ENCODE assay signal across 18 cellular contexts in the genomic region with DNA sequence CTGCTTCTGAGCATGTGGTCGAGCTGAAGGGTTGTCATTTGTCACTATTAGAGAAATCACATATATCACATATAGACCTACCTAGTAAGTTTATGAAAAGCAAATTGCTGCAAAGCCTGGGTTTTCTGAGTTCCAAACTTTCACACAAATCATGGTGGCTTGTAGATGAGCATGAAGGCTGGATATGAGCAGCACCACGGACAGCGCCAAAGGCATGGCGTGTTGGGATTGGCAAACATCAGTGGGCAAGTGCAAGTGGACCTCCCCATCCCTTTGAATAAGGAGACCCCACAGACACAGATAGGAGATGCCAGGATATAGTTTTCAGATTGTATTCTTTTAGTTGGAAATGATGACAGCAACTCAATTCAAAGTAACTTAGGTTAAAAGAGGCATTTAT.
DNase-seq lines count a peak whose midpoint lies in the region; ATAC-seq, FAIRE-seq and TF ChIP-seq lines count a peak whose summit lies in the region.
"Had no signal": no experiment of that assay in that cellular context is flagged by ENCODE, and none has a peak within 500 bp of the region (broad histone marks: within the 10 kb centered on the region; RNA-seq: fewer than 3 reads in every experiment).

No MANE protein-coding gene starts in this region.

- TF ChIP-seq RAD21 in K562 (CRISPR knock-in tag; conservative IDR thresholded peaks at IDR 0.05 in 1 of 2, IDR thresholded peaks at IDR 0.05 in 1 of 2): no peak

- FAIRE-seq in K562 (lab: Jason Lieb, UNC): no peak
- FAIRE-seq: GM19239 had no signal

- H2BK15ac ChIP-seq in neuronal stem cell (ENCODE audit: low read length): no peak overlapping the region

- no peak overlapping the region for H3K23ac ChIP-seq in neuronal stem cell (ENCODE audit: low read depth, low read length, poor library complexity)

- no peaks in the 10 kb centered on the region for H3K9me3 Mint-ChIP-seq in activated naive CD8-positive, alpha-beta T cell treated with anti-CD3 and anti-CD28 coated beads, Interleukin-2, amount 10 ng/mL, durations not matched to agents 7 days and 5 days
- H3K9me3 Mint-ChIP-seq in activated naive CD8-positive, alpha-beta T cell treated with anti-CD3 and anti-CD28 coated beads for 36 hours: no peaks in the 10 kb centered on the region
- H3K9me3 Mint-ChIP-seq: brain; naive thymus-derived CD4-positive, alpha-beta T cell; T-helper 2 cell treated with Interferon-gamma antibody and Interleukin-4, amounts not matched to agents 5 μg/mL and 100 μg/mL, for 36 hours had no signal

- peak; percentile 44 for DNase-seq in activated naive CD8-positive, alpha-beta T cell treated with anti-CD3 and anti-CD28 coated beads, Interleukin-2, amount 10 ng/mL, durations not matched to agents 7 days and 5 days
- no peak for DNase-seq in activated naive CD8-positive, alpha-beta T cell treated with anti-CD3 and anti-CD28 coated beads for 36 hours
- DNase-seq in NB4 (ENCODE audit: low read depth) (peak; percentile 24), K562 (ENCODE audit: extremely low read depth in 1 of 4, low spot score in 3 of 4) (peak in 3 of 4 experiments; percentile 28 to 37 (median 30)), neuronal stem cell (ENCODE audit: low spot score) (peak; percentile 52), NCI-H146 treated with DMSO at 0.1 percent for 48 hours (lab: John Stamatoyannopoulos, UW; ENCODE audit: unreplicated experiment) (no peak), SKM-1 treated with dmso at 0.1 percent for 144 hours (lab: John Stamatoyannopoulos, UW; ENCODE audit: unreplicated experiment) (no peak)
- DNase-seq: activated effector memory CD4-positive, alpha-beta T cell treated with anti-CD3 and anti-CD28 coated beads, Interleukin-2, amount 50 U/mL, for 16 hours; GF-D8; lower lobe of right lung; NCI-H2107; NCI-H748 treated with DMSO at 0.1 percent for 48 hours; thyroid gland had no signal

- H3K9ac ChIP-seq in K562 (ENCODE audit: insufficient read depth in 1 of 2, low read depth in 2 of 2, low read length in 2 of 2) (no peak overlapping the region), neuronal stem cell (ENCODE audit: low read depth, low read length, poor library complexity) (no peak overlapping the region)

- WGBS in K562 (ENCODE audit: insufficient coverage, low coverage, missing lambda C conversion rate): 91% methylated on average over 4 of the region's 4 CpGs
- WGBS in neuronal stem cell (ENCODE audit: extremely low coverage in 2 of 2, insufficient read length in 2 of 2, insufficient replicate concordance in 1 of 2), 2 donors: no CpG with 5 or more reads among the region's 4 CpGs

- CTCF ChIA-PET in K562 (lab: Yijun Ruan, JAX; ENCODE audit: low intra/inter-chr PET ratio): no interaction called here

- H4K91ac ChIP-seq in neuronal stem cell (ENCODE audit: low read depth, low read length, poor library complexity): no peak overlapping the region

- no peak for ATAC-seq in activated naive CD8-positive, alpha-beta T cell treated with anti-CD3 and anti-CD28 coated beads, Interleukin-2, amount 10 ng/mL, durations not matched to agents 7 days and 5 days (ENCODE audit: low read depth)
- no peak for ATAC-seq in K562
- no peak for ATAC-seq in HG03280 (IDR thresholded peaks at IDR 0.05; ENCODE audit: unreplicated experiment)
- ATAC-seq: lower lobe of right lung; naive thymus-derived CD4-positive, alpha-beta T cell had no signal

- H3K4ac ChIP-seq in neuronal stem cell (ENCODE audit: low read length): no peak overlapping the region

- H4K8ac ChIP-seq in neuronal stem cell (ENCODE audit: low read depth, low read length): no peak overlapping the region

- H4K20me1 ChIP-seq in K562 (replicated peaks; ENCODE audit: control insufficient read depth, insufficient read depth, low read length): no peaks in the 10 kb centered on the region; the same call in 1 of the 2 replicates

- BruUV-seq in K562 (replicated peaks; lab: Mats Ljungman, UMichigan): no TSS peak

- no peak overlapping the region for H2BK120ac ChIP-seq in neuronal stem cell (ENCODE audit: low read depth, low read length)

- in situ Hi-C loops in K562 (cut with MboI): no loop called here

- H3K4me1 Mint-ChIP-seq in activated naive CD8-positive, alpha-beta T cell treated with anti-CD3 and anti-CD28 coated beads, Interleukin-2, amount 10 ng/mL, durations not matched to agents 7 days and 5 days: no peaks in the 10 kb centered on the region
- no peaks in the 10 kb centered on the region for H3K4me1 Mint-ChIP-seq in activated naive CD8-positive, alpha-beta T cell treated with anti-CD3 and anti-CD28 coated beads for 36 hours
- H3K4me1 Mint-ChIP-seq: brain had no signal

- no peak overlapping the region for H3K4me3 Mint-ChIP-seq in activated naive CD8-positive, alpha-beta T cell treated with anti-CD3 and anti-CD28 coated beads, Interleukin-2, amount 10 ng/mL, durations not matched to agents 7 days and 5 days
- no peak overlapping the region for H3K4me3 Mint-ChIP-seq in activated naive CD8-positive, alpha-beta T cell treated with anti-CD3 and anti-CD28 coated beads for 36 hours
- H3K4me3 Mint-ChIP-seq: brain; naive thymus-derived CD4-positive, alpha-beta T cell; T-helper 2 cell treated with Interferon-gamma antibody and Interleukin-4, amounts not matched to agents 5 μg/mL and 100 μg/mL, for 36 hours had no signal

- no peaks in the 10 kb centered on the region for H3K79me2 ChIP-seq in K562 (ENCODE audit: control insufficient read depth, insufficient read depth, low read length)

- H2BK5ac ChIP-seq in neuronal stem cell (ENCODE audit: low read length): no peak overlapping the region

- H3K4me3 ChIP-seq in NB4 (ENCODE audit: low read depth, low read length): no peak overlapping the region
- no peak overlapping the region for H3K4me3 ChIP-seq in K562
- no peak overlapping the region for H3K4me3 ChIP-seq in neuronal stem cell (ENCODE audit: low read length in 2 of 2)
- H3K4me3 ChIP-seq: lower lobe of right lung, thyroid gland had no signal

- no peaks in the 10 kb centered on the region; a peak in 1 of 5 replicates for H3K4me1 ChIP-seq in K562 (replicated peaks in 1 of 2; ENCODE audit: control insufficient read depth in 2 of 2, insufficient read depth in 2 of 2, low read length in 2 of 2)
- no peaks in the 10 kb centered on the region for H3K4me1 ChIP-seq in neuronal stem cell (ENCODE audit: control insufficient read depth in 2 of 2, insufficient read depth in 1 of 2, low read depth in 1 of 2, low read length in 2 of 2)
- H3K4me1 ChIP-seq: lower lobe of right lung, thyroid gland had no signal

- peaks cover 40% of the 10 kb centered on the region for H3K36me3 Mint-ChIP-seq in activated naive CD8-positive, alpha-beta T cell treated with anti-CD3 and anti-CD28 coated beads, Interleukin-2, amount 10 ng/mL, durations not matched to agents 7 days and 5 days
- H3K36me3 Mint-ChIP-seq in activated naive CD8-positive, alpha-beta T cell treated with anti-CD3 and anti-CD28 coated beads for 36 hours: peaks cover 40% of the 10 kb centered on the region
- H3K36me3 Mint-ChIP-seq: brain had no signal

- no peak overlapping the region for H3K18ac ChIP-seq in neuronal stem cell (ENCODE audit: low read length)

- TF ChIP-seq CTCF in NB4 (IDR thresholded peaks at IDR 0.05; ENCODE audit: low read depth, low read length): no peak
- no peak for TF ChIP-seq CTCF in K562 (IDR thresholded peaks at IDR 0.05 in 2 of 3, conservative IDR thresholded peaks at IDR 0.05 in 1 of 3; ENCODE audit: insufficient read depth in 2 of 3, low read depth in 1 of 3, low read length in 3 of 3)

- no peaks in the 10 kb centered on the region for H3K27me3 ChIP-seq in K562 (ENCODE audit: control insufficient read depth in 2 of 2, insufficient read depth in 2 of 2, low read length in 2 of 2)
- no peaks in the 10 kb centered on the region for H3K27me3 ChIP-seq in neuronal stem cell (ENCODE audit: control insufficient read depth in 3 of 3, insufficient read depth in 3 of 3, low read depth in 1 of 3, low read length in 3 of 3)
- H3K27me3 ChIP-seq: thyroid gland had no signal

- H3K14ac ChIP-seq in neuronal stem cell (ENCODE audit: low read length): no peak overlapping the region

- H3K36me3 ChIP-seq in K562 (ENCODE audit: control insufficient read depth, insufficient read depth, low read length): peaks cover 96% of the 10 kb centered on the region
- H3K36me3 ChIP-seq in neuronal stem cell (replicated peaks in 1 of 2; ENCODE audit: control insufficient read depth in 2 of 2, insufficient read depth in 2 of 2, low read length in 2 of 2): no peaks in the 10 kb centered on the region
- H3K36me3 ChIP-seq: thyroid gland had no signal

- TF ChIP-seq POLR2A in NB4 (IDR thresholded peaks at IDR 0.05; ENCODE audit: extremely low read depth, insufficient read length) (no peak), K562 (conservative IDR thresholded peaks at IDR 0.05) (no peak)

- no peaks in the 10 kb centered on the region for H3K79me1 ChIP-seq in neuronal stem cell (ENCODE audit: low read depth, low read length)

- intact Hi-C loops in K562 (cut with micrococcal nuclease): no loop called here

- H3K27ac ChIP-seq in K562 (ENCODE audit: extremely low read depth, low read depth, low read length): no peak overlapping the region
- no peak overlapping the region for H3K27ac ChIP-seq in neuronal stem cell (replicated peaks; ENCODE audit: low read length)
- H3K27ac ChIP-seq: lower lobe of right lung, thyroid gland had no signal

- no peak overlapping the region for H3K4me2 ChIP-seq in K562 (ENCODE audit: insufficient read depth, low read length)
- no peak overlapping the region for H3K4me2 ChIP-seq in neuronal stem cell (ENCODE audit: insufficient read depth, low read length, poor library complexity, severe bottlenecking)

- no peak for TF ChIP-seq EP300 in K562 (IDR thresholded peaks at IDR 0.05; ENCODE audit: low read length)

- POLR2A ChIA-PET in activated naive CD8-positive, alpha-beta T cell treated with anti-CD3 and anti-CD28 coated beads, Interleukin-2, amount 10 ng/mL, durations not matched to agents 7 days and 5 days (lab: Charles Lee): no interaction called here
- POLR2A ChIA-PET in K562 (lab: Yijun Ruan, JAX): no interaction called here

- H2AK5ac ChIP-seq in neuronal stem cell (ENCODE audit: low read depth, low read length): no peak overlapping the region

- H3K9me1 ChIP-seq in K562 (ENCODE audit: control insufficient read depth, insufficient read depth, low read length): no peaks in the 10 kb centered on the region

- H3K27ac Mint-ChIP-seq in activated naive CD8-positive, alpha-beta T cell treated with anti-CD3 and anti-CD28 coated beads, Interleukin-2, amount 10 ng/mL, durations not matched to agents 7 days and 5 days: no peak overlapping the region
- no peak overlapping the region for H3K27ac Mint-ChIP-seq in activated naive CD8-positive, alpha-beta T cell treated with anti-CD3 and anti-CD28 coated beads for 36 hours
- H3K27ac Mint-ChIP-seq: brain; naive thymus-derived CD4-positive, alpha-beta T cell; T-helper 2 cell treated with Interferon-gamma antibody and Interleukin-4, amounts not matched to agents 5 μg/mL and 100 μg/mL, for 36 hours had no signal

- H3K9me3 ChIP-seq in K562 (replicated peaks; ENCODE audit: control insufficient read depth, insufficient read depth, low read depth, low read length): no peaks in the 10 kb centered on the region
- H3K9me3 ChIP-seq in neuronal stem cell (replicated peaks in 1 of 2; ENCODE audit: control insufficient read depth in 2 of 2, insufficient read depth in 1 of 2, low read depth in 1 of 2, low read length in 2 of 2): no peaks in the 10 kb centered on the region
- H3K9me3 ChIP-seq: lower lobe of right lung, thyroid gland had no signal

- H2AFZ ChIP-seq in K562 (ENCODE audit: low read depth, low read length) (no peak overlapping the region), neuronal stem cell (ENCODE audit: low read length) (no peak overlapping the region)

- no peak overlapping the region for H2BK12ac ChIP-seq in neuronal stem cell (ENCODE audit: low read length)

- no peaks in the 10 kb centered on the region for H3K27me3 Mint-ChIP-seq in activated naive CD8-positive, alpha-beta T cell treated with anti-CD3 and anti-CD28 coated beads, Interleukin-2, amount 10 ng/mL, durations not matched to agents 7 days and 5 days
- H3K27me3 Mint-ChIP-seq in activated naive CD8-positive, alpha-beta T cell treated with anti-CD3 and anti-CD28 coated beads for 36 hours: no peaks in the 10 kb centered on the region
- H3K27me3 Mint-ChIP-seq: naive thymus-derived CD4-positive, alpha-beta T cell had no signal

Comparison
In these comparisons a context has a peak if more than half of its experiments do, and no peak if none do; other contexts are left out.
1. DNase-seq: peak in activated naive CD8-positive, alpha-beta T cell treated with anti-CD3 and anti-CD28 coated beads, Interleukin-2, amount 10 ng/mL, durations not matched to agents 7 days and 5 days (single experiment), NB4 (single experiment), K562 (3 of 4) and neuronal stem cell (single experiment); none in activated naive CD8-positive, alpha-beta T cell treated with anti-CD3 and anti-CD28 coated beads for 36 hours (single experiment), NCI-H146 treated with DMSO at 0.1 percent for 48 hours (single experiment) and SKM-1 treated with dmso at 0.1 percent for 144 hours (single experiment).